ENCODE assay signal across 2 cellular contexts in the genomic region with DNA sequence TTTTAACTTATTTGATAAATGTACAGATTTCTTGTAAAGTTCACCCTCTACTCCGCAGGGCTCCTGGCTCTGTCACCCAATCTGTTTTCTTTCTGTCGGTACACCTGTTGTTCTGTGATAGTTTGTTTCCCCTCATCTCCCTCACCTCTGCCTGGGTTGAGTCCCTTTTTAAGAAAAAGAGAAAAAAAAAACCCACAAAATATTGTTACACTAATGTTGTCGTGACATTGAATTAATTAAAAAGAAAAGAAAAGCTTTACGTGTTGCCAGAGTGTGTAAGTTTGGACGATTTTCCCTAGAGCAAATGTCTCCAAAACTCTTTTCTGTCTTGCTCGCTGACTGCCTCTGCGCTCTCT.
TF ChIP-seq lines count a peak whose summit lies in the region.

No MANE protein-coding gene starts in this region.

TF ChIP-seq in A549, 52 proteins besides CTCF, POLR2A, EP300 and RAD21:
- TF ChIP-seq ATOH8 (CRISPR knock-in tag; IDR thresholded peaks at IDR 0.05; ENCODE audit: low read depth) (no peak), RCOR1 (IDR thresholded peaks at IDR 0.05; ENCODE audit: low read depth, low read length) (no peak), EHF (CRISPR knock-in tag; IDR thresholded peaks at IDR 0.05) (no peak), HEYL (CRISPR knock-in tag; IDR thresholded peaks at IDR 0.05) (no peak), CEBPB (IDR thresholded peaks at IDR 0.05) (no peak), RFX5 (IDR thresholded peaks at IDR 0.05) (no peak), HOXA7 (CRISPR knock-in tag; IDR thresholded peaks at IDR 0.05) (no peak), TP53 (CRISPR knock-in tag; IDR thresholded peaks at IDR 0.05) (no peak)
- TF ChIP-seq, protein P1, sequence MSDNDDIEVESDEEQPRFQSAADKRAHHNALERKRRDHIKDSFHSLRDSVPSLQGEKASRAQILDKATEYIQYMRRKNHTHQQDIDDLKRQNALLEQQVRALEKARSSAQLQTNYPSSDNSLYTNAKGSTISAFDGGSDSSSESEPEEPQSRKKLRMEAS (IDR thresholded peaks at IDR 0.05) = no peak

TF ChIP-seq in WTC11, 78 proteins besides CTCF, POLR2A, EP300 and RAD21 (continued from another document):
- TF ChIP-seq ATF6 (CRISPR knock-in tag; IDR thresholded peaks at IDR 0.05) (no peak), HMGA2 (CRISPR knock-in tag; IDR thresholded peaks at IDR 0.05) (no peak), ZNF138 (CRISPR knock-in tag; conservative IDR thresholded peaks at IDR 0.05) (no peak), SOX15 (CRISPR knock-in tag; IDR thresholded peaks at IDR 0.05) (no peak), NFYB (CRISPR knock-in tag; conservative IDR thresholded peaks at IDR 0.05; ENCODE audit: low read depth) (no peak), NR3C1 (CRISPR knock-in tag; conservative IDR thresholded peaks at IDR 0.05; ENCODE audit: low read depth) (no peak), FOXK1 (CRISPR knock-in tag; IDR thresholded peaks at IDR 0.05) (no peak), MLX (CRISPR knock-in tag; IDR thresholded peaks at IDR 0.05) (no peak), RELA (CRISPR knock-in tag; IDR thresholded peaks at IDR 0.05; ENCODE audit: borderline replicate concordance) (no peak), FOXP1 (CRISPR knock-in tag; IDR thresholded peaks at IDR 0.05; ENCODE audit: borderline replicate concordance) (no peak), FOXP4 (CRISPR knock-in tag; IDR thresholded peaks at IDR 0.05) (no peak)
- TF ChIP-seq, protein P2, sequence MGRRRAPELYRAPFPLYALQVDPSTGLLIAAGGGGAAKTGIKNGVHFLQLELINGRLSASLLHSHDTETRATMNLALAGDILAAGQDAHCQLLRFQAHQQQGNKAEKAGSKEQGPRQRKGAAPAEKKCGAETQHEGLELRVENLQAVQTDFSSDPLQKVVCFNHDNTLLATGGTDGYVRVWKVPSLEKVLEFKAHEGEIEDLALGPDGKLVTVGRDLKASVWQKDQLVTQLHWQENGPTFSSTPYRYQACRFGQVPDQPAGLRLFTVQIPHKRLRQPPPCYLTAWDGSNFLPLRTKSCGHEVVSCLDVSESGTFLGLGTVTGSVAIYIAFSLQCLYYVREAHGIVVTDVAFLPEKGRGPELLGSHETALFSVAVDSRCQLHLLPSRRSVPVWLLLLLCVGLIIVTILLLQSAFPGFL (CRISPR knock-in tag; IDR thresholded peaks at IDR 0.05; ENCODE audit: borderline replicate concordance) = no peak
